In the genomic region with DNA sequence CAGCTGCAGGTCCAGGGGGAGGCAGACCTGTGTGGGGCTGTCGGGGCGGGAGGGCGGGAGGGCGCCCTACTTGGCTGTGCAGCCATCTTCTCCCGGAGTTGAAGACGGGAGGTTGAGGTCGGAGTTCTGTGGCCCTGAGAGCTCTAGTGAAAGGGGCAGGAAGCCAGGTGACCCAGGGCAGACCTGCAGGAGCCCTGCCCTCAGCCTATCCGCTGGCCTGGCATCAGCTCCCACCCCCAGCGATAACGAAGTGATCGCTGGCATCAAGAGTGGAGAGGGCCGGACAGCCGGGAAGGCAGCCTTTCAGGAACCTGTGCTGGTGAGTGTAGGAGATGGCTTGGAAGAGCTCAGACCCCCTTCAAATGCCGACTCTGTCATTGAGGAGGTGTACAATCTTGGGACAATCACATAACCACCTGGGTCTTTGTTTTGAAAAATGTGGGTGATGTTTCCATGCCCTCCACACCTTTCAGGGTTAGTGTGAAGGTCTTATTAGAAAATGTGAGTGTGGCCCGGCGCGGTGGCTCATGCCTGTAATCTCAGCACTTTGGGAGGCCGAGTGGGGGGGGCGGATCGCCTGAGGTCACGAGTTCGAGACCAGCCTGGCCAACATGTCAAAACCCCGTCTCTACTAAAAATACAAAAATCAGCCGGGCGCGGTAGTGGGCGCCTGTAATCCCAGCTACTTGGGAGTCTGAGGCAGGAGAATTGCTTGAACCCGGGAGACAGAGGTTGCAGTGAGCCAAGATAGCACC, we compare ENCODE assay signal across 1 cellular context.
TF ChIP-seq lines count a peak whose summit lies in the region.

No MANE protein-coding gene starts in this region.

TF ChIP-seq in H1, 55 proteins besides CTCF, POLR2A, EP300 and RAD21:
- TF ChIP-seq SP2 (IDR thresholded peaks at IDR 0.05; ENCODE audit: low read length) (no peak), ASH2L (IDR thresholded peaks at IDR 0.05; ENCODE audit: low read length) (no peak), JUND (IDR thresholded peaks at IDR 0.05; ENCODE audit: low read length) (no peak), SIN3A (conservative IDR thresholded peaks at IDR 0.05 in 1 of 2, IDR thresholded peaks at IDR 0.05 in 1 of 2; ENCODE audit: low read depth in 1 of 2, low read length in 2 of 2) (no peak), NRF1 (IDR thresholded peaks at IDR 0.05; ENCODE audit: low read depth, low read length) (no peak), CBX8 (IDR thresholded peaks at IDR 0.05; ENCODE audit: borderline replicate concordance, low read depth, low read length) (no peak)
- TF ChIP-seq, protein P1, sequence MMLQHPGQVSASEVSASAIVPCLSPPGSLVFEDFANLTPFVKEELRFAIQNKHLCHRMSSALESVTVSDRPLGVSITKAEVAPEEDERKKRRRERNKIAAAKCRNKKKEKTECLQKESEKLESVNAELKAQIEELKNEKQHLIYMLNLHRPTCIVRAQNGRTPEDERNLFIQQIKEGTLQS (IDR thresholded peaks at IDR 0.05; ENCODE audit: insufficient read depth, low read depth, low read length) = no peak
TF ChIP-seq in H1: peak in this region for 0.
